Comparison of ENCODE assay signal across 7 cellular contexts in genomic region chr1:85884372-85885035, GRCh38.
DNase-seq lines count a peak whose midpoint lies in the region; ATAC-seq and TF ChIP-seq lines count a peak whose summit lies in the region.

No MANE protein-coding gene starts in this region.

- no peak overlapping the region for H3K4me3 ChIP-seq in GM23338
- H3K4me3 ChIP-seq in esophagus squamous epithelium, result no peak overlapping the region
- no peak overlapping the region for H3K4me3 ChIP-seq in smooth muscle cell

- TF ChIP-seq CTCF in GM23338 (conservative IDR thresholded peaks at IDR 0.05; ENCODE audit: low read depth in 2 of 2) (peak; percentile 54 to 65), esophagus squamous epithelium (IDR thresholded peaks at IDR 0.05) (peak in 4 of 6 experiments; percentile 8 to 23 (median 16)), smooth muscle cell (IDR thresholded peaks at IDR 0.05; ENCODE audit: borderline replicate concordance, insufficient read depth, poor library complexity, severe bottlenecking) (peak; percentile 56)

- no peak overlapping the region for H3K4me3 Mint-ChIP-seq in GM23338

- no peak overlapping the region for H3K9ac ChIP-seq in smooth muscle cell (ENCODE audit: low read depth)

- no peaks in the 10 kb centered on the region for H3K36me3 ChIP-seq in GM23338 (ENCODE audit: insufficient read depth)
- H3K36me3 ChIP-seq in esophagus squamous epithelium, result no peaks in the 10 kb centered on the region
- H3K36me3 ChIP-seq in smooth muscle cell (ENCODE audit: low read depth), result no peaks in the 10 kb centered on the region

- no peaks in the 10 kb centered on the region for H4K20me1 ChIP-seq in GM23338 (replicated peaks; ENCODE audit: insufficient read depth)
- H4K20me1 ChIP-seq in smooth muscle cell (ENCODE audit: low read depth), result no peaks in the 10 kb centered on the region

- H3F3A ChIP-seq in GM23338 (replicated peaks; ENCODE audit: low read depth), result no peaks in the 10 kb centered on the region
- no peaks in the 10 kb centered on the region for H3F3A ChIP-seq in smooth muscle cell (ENCODE audit: low read depth)

- H2AFZ ChIP-seq in GM23338 (peak overlapping the region; percentile 1; the same call in 1 of the 2 replicates), smooth muscle cell (ENCODE audit: low read depth) (peak overlapping the region; percentile 67)

- no peaks in the 10 kb centered on the region for H3K9me3 Mint-ChIP-seq in GM23338

- 0 out of 2 replicates have a peak overlapping the region, but pooled peaks have one; percentile 83 for H3K27ac Mint-ChIP-seq in GM23338

- H3K9me2 ChIP-seq in GM23338 (ENCODE audit: insufficient read depth), result no peaks in the 10 kb centered on the region

- TF ChIP-seq POLR2A in esophagus squamous epithelium (IDR thresholded peaks at IDR 0.05), result no peak

- H3K27me3 Mint-ChIP-seq in GM23338 (ENCODE audit: insufficient read depth, low read depth, poor library complexity), result no peaks in the 10 kb centered on the region

- DNase-seq in GM23338 (ENCODE audit: low spot score) (peak; percentile 74), NCI-H82 treated with DMSO at 0.1 percent for 48 hours (lab: John Stamatoyannopoulos, UW; ENCODE audit: unreplicated experiment) (peak; percentile 18), esophagus squamous epithelium (lab: John Stamatoyannopoulos, UW) (no peak), smooth muscle cell (lab: John Stamatoyannopoulos, UW; ENCODE audit: unreplicated experiment) (no peak), cerebellum (ENCODE audit: low spot score) (no peak), NCI-H1436 (lab: John Stamatoyannopoulos, UW) (no peak), DMS153 treated with DMSO at 0.1 percent for 48 hours (lab: John Stamatoyannopoulos, UW; ENCODE audit: unreplicated experiment) (no peak)

- H3K9me3 ChIP-seq in esophagus squamous epithelium (no peaks in the 10 kb centered on the region), smooth muscle cell (replicated peaks; ENCODE audit: low read depth) (no peaks in the 10 kb centered on the region)

- H3K27ac ChIP-seq in GM23338 (ENCODE audit: low read depth) (no peak overlapping the region), esophagus squamous epithelium (no peak overlapping the region), smooth muscle cell (ENCODE audit: low read depth) (no peak overlapping the region)

- 62 to 67% methylated on average over 1 of the region's 1 CpG for WGBS in esophagus squamous epithelium, 2 donors
- 36% methylated on average over 1 of the region's 1 CpG for WGBS in smooth muscle cell (ENCODE audit: low lambda C conversion rate)

- no peaks in the 10 kb centered on the region for H3K36me3 Mint-ChIP-seq in GM23338 (ENCODE audit: low read depth)

- peak; percentile 84 for ATAC-seq in GM23338

- no peaks in the 10 kb centered on the region for H3K27me3 ChIP-seq in GM23338 (ENCODE audit: insufficient read depth)
- H3K27me3 ChIP-seq in esophagus squamous epithelium, result no peaks in the 10 kb centered on the region
- no peaks in the 10 kb centered on the region for H3K27me3 ChIP-seq in smooth muscle cell (ENCODE audit: low read depth)

- H3K4me1 ChIP-seq in GM23338 (ENCODE audit: insufficient read depth) (no peaks in the 10 kb centered on the region), esophagus squamous epithelium (no peaks in the 10 kb centered on the region), smooth muscle cell (ENCODE audit: low read depth) (no peaks in the 10 kb centered on the region)

- intact Hi-C loops in esophagus squamous epithelium (cut with DNase I), result no loop called here

- peaks cover 2% of the 10 kb centered on the region; the same call in 1 of the 3 replicates for H3K4me1 Mint-ChIP-seq in GM23338

- H3K4me2 ChIP-seq in GM23338, result no peak overlapping the region
- H3K4me2 ChIP-seq in smooth muscle cell, result no peak overlapping the region

- H3K79me2 ChIP-seq in GM23338 (replicated peaks; ENCODE audit: insufficient read depth) (no peaks in the 10 kb centered on the region), smooth muscle cell (ENCODE audit: low read depth) (no peaks in the 10 kb centered on the region)

TF ChIP-seq in GM23338, 12 proteins besides CTCF, POLR2A, EP300 and RAD21:
- TF ChIP-seq STAT1 (IDR thresholded peaks at IDR 0.05; ENCODE audit: unreplicated experiment) (no peak), NANOG (IDR thresholded peaks at IDR 0.05; ENCODE audit: borderline replicate concordance) (no peak)
TF ChIP-seq in GM23338: peak in this region for 0.

Comparison
In these comparisons a context has a peak if more than half of its experiments do, and no peak if none do; other contexts are left out.
1. DNase-seq: peak in GM23338 (single experiment) and NCI-H82 treated with DMSO at 0.1 percent for 48 hours (single experiment); none in esophagus squamous epithelium (single experiment), smooth muscle cell (single experiment), cerebellum (single experiment), NCI-H1436 (single experiment) and DMS153 treated with DMSO at 0.1 percent for 48 hours (single experiment).
2. Peak in every context shown above with its lines, with median percentiles within 50 percentile points of each other: CTCF ChIP-seq.